17 cellular contexts compared by ENCODE assay signal in genomic region chr2:30766666-30767065, GRCh38. TPM values are rescaled to one million over a fixed set of nuclear protein-coding genes. Genes with fewer than 3 reads are reported as not detected.
DNase-seq lines count a peak whose midpoint lies in the region; ATAC-seq and TF ChIP-seq lines count a peak whose summit lies in the region.
"Had no signal": no experiment of that assay in that cellular context is flagged by ENCODE, and none has a peak within 500 bp of the region (broad histone marks: within the 10 kb centered on the region; RNA-seq: fewer than 3 reads in every experiment).

No MANE protein-coding gene starts in this region.

- no peak for ATAC-seq in activated CD4-positive, CD25-positive, alpha-beta regulatory T cell treated with anti-CD3 and anti-CD28 coated beads, Interleukin-2, amount 50 U/mL, for 24 hours
- no peak for ATAC-seq in HG02678 (IDR thresholded peaks at IDR 0.05; ENCODE audit: unreplicated experiment)

- no peaks in the 10 kb centered on the region for H3K9me3 ChIP-seq in endodermal cell (ENCODE audit: control insufficient read depth, low read length)
- no peaks in the 10 kb centered on the region for H3K9me3 ChIP-seq in stomach
- H3K9me3 ChIP-seq: Caco-2 had no signal

- no peak for TF ChIP-seq POLR2A in stomach (IDR thresholded peaks at IDR 0.05)

- H3K36me3 ChIP-seq in endodermal cell (ENCODE audit: control insufficient read depth, insufficient read depth, low read length) (peaks cover 8% of the 10 kb centered on the region), stomach (peaks cover 0 to 60% (median 44%) of the 10 kb centered on the region in 4 donors)

- H3K27me3 ChIP-seq in endodermal cell (ENCODE audit: control insufficient read depth, insufficient read depth, low read length, poor library complexity, severe bottlenecking) (no peaks in the 10 kb centered on the region), stomach (peaks cover 0 to 7% (median 0%) of the 10 kb centered on the region in 3 donors)

- H3K4me1 ChIP-seq in endodermal cell (ENCODE audit: control insufficient read depth, insufficient read depth, low read length) (no peaks in the 10 kb centered on the region), stomach (no peaks in the 10 kb centered on the region)
- H3K4me1 ChIP-seq: Caco-2 had no signal

- H3K27me3 Mint-ChIP-seq in endodermal cell (ENCODE audit: insufficient read depth) (peaks cover 1% of the 10 kb centered on the region), neural crest cell (ENCODE audit: low read depth) (peaks cover 2% of the 10 kb centered on the region)

- H3K27ac Mint-ChIP-seq in endodermal cell (no peak overlapping the region), neural crest cell (ENCODE audit: unreplicated experiment) (peak overlapping the region; percentile 40)
- H3K27ac Mint-ChIP-seq: CD4-positive, alpha-beta T cell; H9 had no signal

- no peak overlapping the region for H3K4me3 ChIP-seq in endodermal cell (ENCODE audit: low read length)
- no peak overlapping the region for H3K4me3 ChIP-seq in stomach

- 92 to 93% methylated on average over 3 of the region's 3 CpGs for WGBS in endodermal cell (ENCODE audit: insufficient coverage in 1 of 2, insufficient read length in 1 of 2), 2 experiments
- WGBS in stomach, 5 donors, result 81 to 87% (median 85%) methylated on average over 3 of the region's 3 CpGs

- TF ChIP-seq EP300 in stomach (IDR thresholded peaks at IDR 0.05), result no peak

- H3K9ac ChIP-seq in endodermal cell (ENCODE audit: extremely low read depth, low read length, poor library complexity, severe bottlenecking), result no peak overlapping the region

- H3K4me3 Mint-ChIP-seq in endodermal cell (no peak overlapping the region), neural crest cell (no peak overlapping the region)
- H3K4me3 Mint-ChIP-seq: CD4-positive, alpha-beta T cell; H9 had no signal

- H3K36me3 Mint-ChIP-seq in endodermal cell (ENCODE audit: low read depth), result peaks cover 54% of the 10 kb centered on the region
- H3K36me3 Mint-ChIP-seq in neural crest cell (ENCODE audit: low read depth), result no peaks in the 10 kb centered on the region

- H3K4me1 Mint-ChIP-seq in endodermal cell (peaks cover 2% of the 10 kb centered on the region), neural crest cell (peaks cover 4% of the 10 kb centered on the region)

- no peak overlapping the region for H3K27ac ChIP-seq in endodermal cell (ENCODE audit: low read depth, low read length)
- no peak overlapping the region for H3K27ac ChIP-seq in stomach

- TF ChIP-seq CTCF in endodermal cell (conservative IDR thresholded peaks at IDR 0.05) (no peak), neural crest cell (conservative IDR thresholded peaks at IDR 0.05) (no peak), stomach (IDR thresholded peaks at IDR 0.05) (no peak)

- intact Hi-C loops in stomach (cut with DNase I; ENCODE audit: low total_unique reads), result no loop called here

- peak; percentile 3 for DNase-seq in activated CD4-positive, CD25-positive, alpha-beta regulatory T cell treated with anti-CD3 and anti-CD28 coated beads, Interleukin-2, amount 50 U/mL, for 72 hours
- DNase-seq in endodermal cell (peak; percentile 6), neural crest cell (ENCODE audit: low read depth, low spot score) (no peak), stomach (peak; percentile 4), NCI-H69 (lab: John Stamatoyannopoulos, UW) (no peak)
- no peak for DNase-seq in stimulated activated naive CD4-positive, alpha-beta T cell (lab: John Stamatoyannopoulos, UW)
- DNase-seq: 8988T; C1 segment of cervical spinal cord; Caco-2; CD4-positive, alpha-beta T cell; DMS79 treated with DMSO at 0.1 percent for 48 hours; GF-D8; H9 had no signal

- H3K9me3 Mint-ChIP-seq in endodermal cell (no peaks in the 10 kb centered on the region), neural crest cell (no peaks in the 10 kb centered on the region)
- H3K9me3 Mint-ChIP-seq: CD4-positive, alpha-beta T cell; H9 had no signal

RNA-seq across cellular contexts. Expression of gene CAPN13, which starts 40.6 kb away (rescaled TPM):
- 10 to 100 TPM; 29.5 to 38.6 TPM for total RNA-seq in endodermal cell
- polyA plus RNA-seq in endodermal cell (2013, experiment 1 of 2), result 1.1 TPM
- polyA plus RNA-seq in endodermal cell (2013, experiment 2 of 2), result 1.7 TPM
- not detected in 2 replicates for total RNA-seq in neural crest cell
- 10 to 100 TPM in 4 of 5 donors, 1 to 10 TPM in 1; 6.4 to 93.3 (median 57.1) TPM for total RNA-seq in stomach
- polyA plus RNA-seq in stomach, result 10 to 100 TPM; 20.3 to 34.3 (median 26.0) TPM
- total RNA-seq: A673; CD4-positive, alpha-beta T cell had no signal
- polyA plus RNA-seq: AG04450 had no signal

Comparison
In these comparisons a context has a peak if more than half of its experiments do, and no peak if none do; other contexts are left out.
1. DNase-seq: peak in activated CD4-positive, CD25-positive, alpha-beta regulatory T cell treated with anti-CD3 and anti-CD28 coated beads, Interleukin-2, amount 50 U/mL, for 72 hours (single experiment), endodermal cell (single experiment) and stomach (single experiment); none in neural crest cell (single experiment), NCI-H69 (single experiment) and stimulated activated naive CD4-positive, alpha-beta T cell (0 of 6).